In the genomic region with DNA sequence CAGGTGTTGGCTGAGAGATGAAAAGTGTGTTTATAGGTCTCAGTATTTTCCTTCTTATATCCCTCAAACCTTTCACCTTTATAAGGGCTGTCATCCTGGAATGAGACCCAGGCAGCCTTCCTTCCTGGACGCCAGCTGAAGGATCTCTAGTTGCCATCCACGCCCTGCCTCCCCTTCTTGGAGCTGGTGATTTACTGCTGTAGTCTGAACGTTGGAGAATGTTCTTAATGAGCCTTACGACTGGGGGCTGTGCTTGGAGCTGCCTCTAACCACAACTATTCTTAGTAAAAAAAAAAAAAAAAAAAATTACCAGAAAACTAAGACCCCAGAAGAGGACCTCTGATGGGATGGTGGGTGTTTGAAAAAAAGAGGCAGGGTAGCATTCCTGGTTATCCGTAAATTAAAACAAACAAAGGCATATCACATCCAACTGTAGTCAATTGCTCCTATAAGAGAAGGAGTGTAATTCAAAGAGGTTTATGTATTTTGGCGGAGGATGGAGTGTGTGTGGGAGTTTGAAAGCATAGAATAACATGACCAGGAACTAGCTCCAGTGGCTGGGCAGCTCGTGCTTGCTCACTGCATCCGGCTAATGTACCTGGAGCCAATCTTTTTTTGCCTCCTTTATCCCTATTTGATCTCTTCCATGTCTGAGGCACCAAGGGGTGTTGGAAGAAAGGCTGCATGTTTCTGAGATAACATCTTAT, we compare ENCODE assay signal across 17 cellular contexts.
A peak's percentile ranks its signal among the peaks of the same experiment; 100 is the strongest.
DNase-seq lines count a peak whose midpoint lies in the region; ATAC-seq and TF ChIP-seq lines count a peak whose summit lies in the region.
"Had no signal": no experiment of that assay in that cellular context is flagged by ENCODE, and none has a peak within 500 bp of the region (broad histone marks: within the 10 kb centered on the region; RNA-seq: fewer than 3 reads in every experiment).

No MANE protein-coding gene starts in this region.

- H4K5ac ChIP-seq in IMR-90 (ENCODE audit: low read depth, low read length) = no peak overlapping the region

- no peak overlapping the region for H2BK5ac ChIP-seq in IMR-90 (ENCODE audit: low read depth, low read length, poor library complexity, severe bottlenecking)

- TF ChIP-seq CTCF in IMR-90 (conservative IDR thresholded peaks at IDR 0.05; ENCODE audit: low read depth, low read length) (no peak), thoracic aorta (IDR thresholded peaks at IDR 0.05) (no peak)

- no peak overlapping the region for H2AFZ ChIP-seq in IMR-90 (replicated peaks; ENCODE audit: low read length, poor library complexity)

- H3K9me1 ChIP-seq in IMR-90 (ENCODE audit: insufficient read depth, low read length) = no peaks in the 10 kb centered on the region

- no peak overlapping the region for H2AK9ac ChIP-seq in IMR-90 (replicated peaks; ENCODE audit: low read depth, low read length, poor library complexity)

- TF ChIP-seq POLR2A in IMR-90 (IDR thresholded peaks at IDR 0.05; ENCODE audit: low read depth, low read length) = no peak

- CTCF ChIA-PET in IMR-90 (lab: Yijun Ruan, JAX) = interaction anchor here (0.6 kb wide), 1 partner anchor 194 kb away, joined by 3 read pairs; no protein-coding TSS in a partner anchor

- H4K8ac ChIP-seq in IMR-90 (ENCODE audit: low read depth in 2 of 2, low read length in 2 of 2) = no peak overlapping the region

- no peak overlapping the region for H2BK20ac ChIP-seq in IMR-90 (ENCODE audit: low read depth, low read length)

- DNase-seq in IMR-90 (peak; percentile 54), astrocyte of the hippocampus (ENCODE audit: low read depth, low spot score) (peak; percentile 56), left kidney (ENCODE audit: low read depth, low spot score) (peak; percentile 95), thoracic aorta (ENCODE audit: low spot score) (peak; percentile 11), NCI-H526 (lab: John Stamatoyannopoulos, UW) (no peak)
- DNase-seq: activated CD4-positive, alpha-beta T cell treated with anti-CD3 and anti-CD28 coated beads for 36 hours; activated CD8-positive, alpha-beta memory T cell treated with anti-CD3 and anti-CD28 coated beads, Interleukin-2, amount 50 U/mL, for 4 hours; activated gamma-delta T cell; amygdala; cortex of kidney; H7; NCI-H1048; NCI-H2171 treated with DMSO at 0.1 percent for 48 hours; right lobe of liver had no signal

- intact Hi-C loops in IMR-90 (cut with micrococcal nuclease) = no loop called here

- no TSS peak for BruUV-seq in IMR-90 (replicated peaks; lab: Mats Ljungman, UMichigan)

- no peaks in the 10 kb centered on the region for H3K79me1 ChIP-seq in IMR-90 (ENCODE audit: low read depth in 1 of 2, low read length in 2 of 2)

- H3K36me3 ChIP-seq in IMR-90 (ENCODE audit: control insufficient read depth, insufficient read depth, low read length) = no peaks in the 10 kb centered on the region
- no peaks in the 10 kb centered on the region for H3K36me3 ChIP-seq in thoracic aorta
- H3K36me3 ChIP-seq: right lobe of liver had no signal

- H3K4me3 ChIP-seq in IMR-90 (ENCODE audit: insufficient read depth, low read depth, low read length) = no peak overlapping the region
- H3K4me3 ChIP-seq in thoracic aorta = peak overlapping the region; percentile 47
- H3K4me3 ChIP-seq: right lobe of liver had no signal

- in situ Hi-C loops in IMR-90 (cut with MboI; ENCODE audit: low sequenced_read_pairs) = no loop called here

- no peak overlapping the region for H3K23ac ChIP-seq in IMR-90 (ENCODE audit: low read depth, low read length)

- H3K4me1 ChIP-seq in IMR-90 (ENCODE audit: control insufficient read depth, insufficient read depth, low read length) (peaks cover 2% of the 10 kb centered on the region; the same call in 1 of the 2 replicates), thoracic aorta (ENCODE audit: control insufficient read depth in 1 of 2, low read depth in 2 of 2) (peaks cover 12 to 27% of the 10 kb centered on the region in 2 donors)
- H3K4me1 ChIP-seq: right lobe of liver had no signal

- no peak overlapping the region for H3K14ac ChIP-seq in IMR-90 (replicated peaks; ENCODE audit: low read depth, low read length)

- 0 out of 2 replicates have a peak overlapping the region, but pooled peaks have one; percentile 34 for H3K4ac ChIP-seq in IMR-90 (ENCODE audit: low read depth, low read length)

- H3K9ac ChIP-seq in IMR-90 (ENCODE audit: low read depth, low read length) = no peak overlapping the region

- H3K4me2 ChIP-seq in IMR-90 (ENCODE audit: low read depth, low read length) = no peak overlapping the region

- ATAC-seq in IMR-90 (ENCODE audit: low read depth) (no peak), thoracic aorta (ENCODE audit: insufficient number of reproducible peaks, low FRiP score, low read depth) (peak; percentile 56), GM18907 (IDR thresholded peaks at IDR 0.05; ENCODE audit: unreplicated experiment) (no peak), HG03045 (IDR thresholded peaks at IDR 0.05; ENCODE audit: unreplicated experiment) (no peak)
- ATAC-seq: activated CD4-positive, alpha-beta T cell treated with anti-CD3 and anti-CD28 coated beads for 36 hours; right lobe of liver had no signal

- peak overlapping the region; percentile 67; the same call in 1 of the 3 replicates for H2BK15ac ChIP-seq in IMR-90 (ENCODE audit: low read depth, low read length)

- H3K27me3 ChIP-seq in IMR-90 (ENCODE audit: control insufficient read depth, insufficient read depth, low read length) (no peaks in the 10 kb centered on the region; the same call in 1 of the 2 replicates), thoracic aorta (replicated peaks; ENCODE audit: insufficient read depth) (no peaks in the 10 kb centered on the region)
- H3K27me3 ChIP-seq: right lobe of liver had no signal

- no peak for TF ChIP-seq RAD21 in IMR-90 (IDR thresholded peaks at IDR 0.05; ENCODE audit: low read length)

- no peak overlapping the region for H4K91ac ChIP-seq in IMR-90 (ENCODE audit: insufficient read depth, low read depth, low read length)

- no peaks in the 10 kb centered on the region for H3K9me3 ChIP-seq in IMR-90 (ENCODE audit: control insufficient read depth, insufficient read depth, low read length)
- H3K9me3 ChIP-seq in thoracic aorta = no peaks in the 10 kb centered on the region
- H3K9me3 ChIP-seq: right lobe of liver had no signal

- H3K18ac ChIP-seq in IMR-90 (ENCODE audit: low read depth, low read length) = no peak overlapping the region

- no peak overlapping the region for H2BK120ac ChIP-seq in IMR-90 (ENCODE audit: low read depth, low read length)

- 100% methylated on average over 1 of the region's 8 CpGs; no CpG with 5 or more reads in 1 of the 2 experiments for WGBS in IMR-90 (ENCODE audit: extremely low coverage in 2 of 2, insufficient read length in 1 of 2), 2 experiments

- H4K20me1 ChIP-seq in IMR-90 (ENCODE audit: insufficient read depth, low read length) = no peaks in the 10 kb centered on the region

- dilution Hi-C loops in IMR-90 (cut with HindIII; ENCODE audit: low sequenced_read_pairs, unreplicated experiment) = no loop called here

- H2AK5ac ChIP-seq in IMR-90 (ENCODE audit: low read depth, low read length) = peak overlapping the region; percentile 44

- no peak overlapping the region for H3K56ac ChIP-seq in IMR-90 (ENCODE audit: extremely low read depth, insufficient read depth, low read length)

- POLR2A ChIA-PET in IMR-90 (lab: Charles Lee; ENCODE audit: unreplicated experiment) = no interaction called here

- H3K27ac ChIP-seq in IMR-90 (ENCODE audit: insufficient read depth, low read length) (no peak overlapping the region), thoracic aorta (peak overlapping the region; percentile 46 to 54)
- H3K27ac ChIP-seq: HL-60, right lobe of liver had no signal

TF ChIP-seq in IMR-90, 13 proteins besides CTCF, POLR2A, EP300 and RAD21:
- TF ChIP-seq NFE2L2 (IDR thresholded peaks at IDR 0.05; ENCODE audit: low read depth, low read length) (no peak), MAFK (IDR thresholded peaks at IDR 0.05; ENCODE audit: low read depth, low read length) (no peak), CEBPB (IDR thresholded peaks at IDR 0.05; ENCODE audit: low read depth, low read length) (no peak), MAZ (IDR thresholded peaks at IDR 0.05; ENCODE audit: borderline replicate concordance, low read depth, low read length) (no peak), CHD1 (IDR thresholded peaks at IDR 0.05; ENCODE audit: low read depth, low read length) (no peak), BHLHE40 (IDR thresholded peaks at IDR 0.05; ENCODE audit: low read depth, low read length) (no peak), MXI1 (IDR thresholded peaks at IDR 0.05; ENCODE audit: borderline replicate concordance, low read depth, low read length) (no peak)
- TF ChIP-seq, protein P1, sequence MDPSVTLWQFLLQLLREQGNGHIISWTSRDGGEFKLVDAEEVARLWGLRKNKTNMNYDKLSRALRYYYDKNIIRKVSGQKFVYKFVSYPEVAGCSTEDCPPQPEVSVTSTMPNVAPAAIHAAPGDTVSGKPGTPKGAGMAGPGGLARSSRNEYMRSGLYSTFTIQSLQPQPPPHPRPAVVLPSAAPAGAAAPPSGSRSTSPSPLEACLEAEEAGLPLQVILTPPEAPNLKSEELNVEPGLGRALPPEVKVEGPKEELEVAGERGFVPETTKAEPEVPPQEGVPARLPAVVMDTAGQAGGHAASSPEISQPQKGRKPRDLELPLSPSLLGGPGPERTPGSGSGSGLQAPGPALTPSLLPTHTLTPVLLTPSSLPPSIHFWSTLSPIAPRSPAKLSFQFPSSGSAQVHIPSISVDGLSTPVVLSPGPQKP (IDR thresholded peaks at IDR 0.05; ENCODE audit: borderline replicate concordance, low read depth, low read length) = no peak

Comparison
In these comparisons a context has a peak if more than half of its experiments do, and no peak if none do; other contexts are left out.
1. DNase-seq: peak in IMR-90 (single experiment), astrocyte of the hippocampus (single experiment), left kidney (single experiment) and thoracic aorta (single experiment); none in NCI-H526 (0 of 2).